Comparison of ENCODE assay signal across 21 cellular contexts in the genomic region with DNA sequence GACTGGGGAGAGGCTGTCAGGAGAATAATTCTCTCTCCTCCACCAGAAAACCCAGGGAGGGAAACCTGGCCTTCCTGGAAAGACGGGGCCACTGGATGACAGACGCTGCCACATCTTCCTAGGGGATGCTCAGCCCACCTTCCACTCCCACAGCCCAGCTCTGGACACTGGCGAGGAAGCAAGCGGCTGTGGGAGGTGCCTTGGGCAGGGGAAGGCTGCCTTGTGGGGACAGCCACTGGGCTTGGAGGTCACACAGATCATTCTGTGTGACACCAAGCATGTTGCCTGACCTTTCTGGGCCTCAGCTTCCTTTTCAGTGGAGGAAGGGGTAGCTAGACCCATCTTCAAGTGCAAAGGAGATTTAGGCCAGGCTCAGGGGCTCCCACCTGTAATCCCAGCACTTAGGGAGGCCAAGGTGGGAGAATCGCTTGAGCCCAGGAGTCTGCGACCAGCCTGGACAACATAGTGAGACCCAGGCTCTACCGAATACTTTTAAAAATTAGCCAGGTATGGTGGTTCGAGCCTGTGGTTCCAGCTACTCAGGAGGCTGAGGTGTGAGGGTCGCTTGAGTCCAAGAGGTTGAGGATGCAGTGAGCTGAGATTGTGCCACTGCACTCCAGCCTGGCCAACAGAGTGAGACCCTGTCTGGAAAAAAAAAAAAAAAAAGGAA. TPM values are rescaled to one million over a fixed set of nuclear protein-coding genes. Genes with fewer than 3 reads are reported as not detected.
DNase-seq lines count a peak whose midpoint lies in the region; ATAC-seq and TF ChIP-seq lines count a peak whose summit lies in the region.
"Had no signal": no experiment of that assay in that cellular context is flagged by ENCODE, and none has a peak within 500 bp of the region (broad histone marks: within the 10 kb centered on the region; RNA-seq: fewer than 3 reads in every experiment).

No MANE protein-coding gene starts in this region.

- H2BK12ac ChIP-seq in trophoblast cell (ENCODE audit: low read length), result peak overlapping the region; percentile 23

- H3K4me1 ChIP-seq in right atrium auricular region (peaks cover 0 to 17% of the 10 kb centered on the region in 2 donors), trophoblast cell (ENCODE audit: control insufficient read depth in 1 of 2, insufficient read depth in 2 of 2, low read length in 2 of 2) (peaks cover 12% of the 10 kb centered on the region in 2 experiments)

- no peak overlapping the region for H3K18ac ChIP-seq in trophoblast cell (ENCODE audit: low read length)

- no peak overlapping the region for H4K12ac ChIP-seq in trophoblast cell (ENCODE audit: low read depth, low read length)

- DNase-seq in Right ventricle myocardium superior (peak; percentile 22), right atrium auricular region (ENCODE audit: low spot score) (no peak), ecto neural progenitor cell (ENCODE audit: low spot score) (peak; percentile 28), trophoblast cell (no peak), AG08395 (ENCODE audit: low spot score) (no peak), NCI-H1436 treated with DMSO at 0.1 percent for 48 hours (lab: John Stamatoyannopoulos, UW) (no peak), T1000 (lab: John Stamatoyannopoulos, UW) (no peak)
- DNase-seq: CD4-positive, CD25-positive, alpha-beta regulatory T cell; DMS153; DND-41; KBM-7; MG63; NCI-H1105 treated with DMSO at 0.1 percent for 48 hours; NCI-H2029; NCI-H446 treated with DMSO at 0.1 percent for 48 hours; NCI-H526; NCI-H82; NK-92 treated with Interleukin-12 subunit alpha and Interleukin-12 subunit beta, amount 100 ng/mL, for 24 hours; PC-9; SHP77 had no signal

- no peak overlapping the region for H3K4me3 ChIP-seq in right atrium auricular region
- no peak overlapping the region for H3K4me3 ChIP-seq in trophoblast cell (ENCODE audit: low read depth, low read length)
- H3K4me3 ChIP-seq: BLaER1, MG63, PC-9 had no signal

- peaks cover 10% of the 10 kb centered on the region for H3K79me1 ChIP-seq in trophoblast cell (ENCODE audit: low read length)

- no CpG with 5 or more reads among the region's 9 CpGs for WGBS in trophoblast cell (ENCODE audit: extremely low coverage, insufficient coverage, insufficient read length)

- no peaks in the 10 kb centered on the region for H3K36me3 ChIP-seq in right atrium auricular region
- no peaks in the 10 kb centered on the region for H3K36me3 ChIP-seq in trophoblast cell (ENCODE audit: control insufficient read depth in 1 of 2, insufficient read depth in 2 of 2, low read length in 2 of 2)
- H3K36me3 ChIP-seq: BLaER1, MG63 had no signal

- intact Hi-C loops in Right ventricle myocardium superior (cut with DNase I), result no loop called here

- H2AK5ac ChIP-seq in trophoblast cell (ENCODE audit: low read length), result peak overlapping the region; percentile 50

- no peak overlapping the region for H4K91ac ChIP-seq in trophoblast cell (ENCODE audit: low read depth, low read length)

- TF ChIP-seq CTCF in right atrium auricular region (IDR thresholded peaks at IDR 0.05), result no peak

- H2AFZ ChIP-seq in trophoblast cell (ENCODE audit: insufficient read depth, low read length, poor library complexity), result no peak overlapping the region
- H2AFZ ChIP-seq: PC-9 had no signal

- no peak overlapping the region for H3K14ac ChIP-seq in trophoblast cell (ENCODE audit: low read length)

- no peak overlapping the region for H2BK120ac ChIP-seq in trophoblast cell (ENCODE audit: insufficient read depth, low read length, poor library complexity)

- no peak overlapping the region for H4K8ac ChIP-seq in trophoblast cell (ENCODE audit: low read depth, low read length)

- H3K79me2 ChIP-seq in trophoblast cell (ENCODE audit: control insufficient read depth, insufficient read depth, low read length, poor library complexity), result no peaks in the 10 kb centered on the region

- no peak overlapping the region for H3K4me2 ChIP-seq in trophoblast cell (ENCODE audit: low read length)
- H3K4me2 ChIP-seq: BLaER1, PC-9 had no signal

- peaks cover 12 to 13% of the 10 kb centered on the region in 2 donors for H3K27me3 ChIP-seq in right atrium auricular region
- no peaks in the 10 kb centered on the region for H3K27me3 ChIP-seq in trophoblast cell (ENCODE audit: insufficient read depth, low read length)
- H3K27me3 ChIP-seq: MG63 had no signal

- H3K27ac ChIP-seq in right atrium auricular region (no peak overlapping the region), trophoblast cell (ENCODE audit: low read depth, low read length) (no peak overlapping the region)
- H3K27ac ChIP-seq: BLaER1, PC-9 had no signal

- no peak overlapping the region for H3K9ac ChIP-seq in trophoblast cell (ENCODE audit: low read length)
- H3K9ac ChIP-seq: BLaER1 had no signal

- H3K9me3 ChIP-seq in right atrium auricular region (no peaks in the 10 kb centered on the region), trophoblast cell (ENCODE audit: insufficient read depth, low read depth, low read length) (no peaks in the 10 kb centered on the region)
- H3K9me3 ChIP-seq: BLaER1, MG63 had no signal

- ATAC-seq in Right ventricle myocardium superior (ENCODE audit: poor library complexity), result no peak

- no peak overlapping the region for H3K23ac ChIP-seq in trophoblast cell (ENCODE audit: low read length)

- H2BK5ac ChIP-seq in trophoblast cell (ENCODE audit: low read depth, low read length, poor library complexity), result no peak overlapping the region

- H3K4ac ChIP-seq in trophoblast cell (ENCODE audit: low read depth, low read length), result no peak overlapping the region

RNA-seq across cellular contexts. Expression of a gene that starts 9.8 kb away (rescaled TPM):
- total RNA-seq in Right ventricle myocardium superior, result 3.9 TPM
- total RNA-seq in right atrium auricular region, result 1 to 10 TPM; 1.4 to 2.9 TPM
- polyA plus RNA-seq in trophoblast cell (2013), result 62.1 and 63.6 TPM in 2 replicates
- total RNA-seq: PC-9 had no signal

Comparison
In these comparisons a context has a peak if more than half of its experiments do, and no peak if none do; other contexts are left out.
1. DNase-seq: peak in Right ventricle myocardium superior (single experiment) and ecto neural progenitor cell (single experiment); none in right atrium auricular region (single experiment), trophoblast cell (0 of 2), AG08395 (single experiment), NCI-H1436 treated with DMSO at 0.1 percent for 48 hours (single experiment) and T1000 (single experiment).